ENCODE assay signal across 19 cellular contexts in the genomic region with DNA sequence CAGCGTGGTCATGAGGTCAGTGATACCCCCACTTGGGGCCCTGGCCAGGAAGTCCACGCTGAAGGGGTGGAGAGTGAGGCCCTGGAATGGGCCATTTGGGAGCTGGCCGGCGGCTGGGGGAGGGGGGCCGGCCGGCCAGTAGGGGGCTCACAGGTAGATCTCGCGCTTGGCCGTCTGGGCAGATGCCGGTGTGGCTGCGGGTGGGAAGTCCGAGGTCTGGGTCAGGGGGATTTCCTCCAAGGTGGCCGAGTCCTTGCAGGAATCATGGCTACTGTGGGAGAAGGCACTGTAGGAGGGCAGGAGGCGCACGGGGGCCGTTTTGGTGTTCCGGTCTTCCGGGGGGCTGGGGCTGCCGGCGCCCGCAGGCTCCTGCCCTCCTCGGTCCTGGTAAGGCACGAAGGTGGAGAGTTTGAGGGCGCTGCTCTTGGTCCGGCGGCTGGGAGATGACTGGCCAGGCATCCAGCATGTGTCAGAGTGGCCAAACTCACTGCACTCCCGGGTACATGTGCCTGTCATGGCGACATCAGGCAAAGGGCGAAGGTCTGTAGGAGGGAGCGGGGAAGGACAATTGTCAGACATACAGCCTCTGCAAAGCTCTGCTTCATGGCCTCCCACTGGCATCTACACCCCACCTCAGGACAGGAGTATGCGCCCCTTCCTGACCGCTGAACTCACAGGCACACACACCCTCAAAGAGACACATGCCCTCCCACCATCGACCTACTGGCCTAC. TPM values are rescaled to one million over a fixed set of nuclear protein-coding genes. Genes with fewer than 3 reads are reported as not detected.
"Had no signal": no experiment of that assay in that cellular context is flagged by ENCODE, and none has a peak within 500 bp of the region (broad histone marks: within the 10 kb centered on the region; RNA-seq: fewer than 3 reads in every experiment).

No MANE protein-coding gene starts in this region.

- H3K4me3 ChIP-seq: cardiac muscle cell, hepatocyte, left ventricle myocardium inferior, psoas muscle, skin epidermis, testis had no signal

- H3K4me2 ChIP-seq: hepatocyte had no signal

- H3K27ac ChIP-seq: cardiac muscle cell, foreskin keratinocyte, hepatocyte, psoas muscle, skin epidermis, testis had no signal

- H3K9me3 ChIP-seq: left ventricle myocardium inferior, psoas muscle, testis had no signal

- H3K36me3 Mint-ChIP-seq: activated CD8-positive, alpha-beta memory T cell treated with anti-CD3 and anti-CD28 coated beads, Interleukin-2, amount 10 ng/mL, durations not matched to agents 7 days and 5 days; activated naive CD8-positive, alpha-beta T cell had no signal

- H3K4me3 Mint-ChIP-seq: activated CD4-positive, alpha-beta memory T cell treated with anti-CD3 and anti-CD28 coated beads, Interleukin-2, amount 10 ng/mL, durations not matched to agents 7 days and 5 days; activated CD8-positive, alpha-beta memory T cell treated with anti-CD3 and anti-CD28 coated beads, Interleukin-2, amount 10 ng/mL, durations not matched to agents 7 days and 5 days; activated naive CD8-positive, alpha-beta T cell; nephron progenitor cell had no signal

- H3K4me1 ChIP-seq: psoas muscle had no signal

- H3K27ac Mint-ChIP-seq: activated CD4-positive, alpha-beta memory T cell treated with anti-CD3 and anti-CD28 coated beads, Interleukin-2, amount 10 ng/mL, durations not matched to agents 7 days and 5 days; activated CD8-positive, alpha-beta memory T cell treated with anti-CD3 and anti-CD28 coated beads, Interleukin-2, amount 10 ng/mL, durations not matched to agents 7 days and 5 days; activated naive CD8-positive, alpha-beta T cell; nephron progenitor cell had no signal

- H3K27me3 ChIP-seq: cardiac muscle cell, hepatocyte, testis had no signal

- H3K9me3 Mint-ChIP-seq: activated CD4-positive, alpha-beta memory T cell treated with anti-CD3 and anti-CD28 coated beads, Interleukin-2, amount 10 ng/mL, durations not matched to agents 7 days and 5 days; nephron progenitor cell had no signal

- ATAC-seq: activated CD8-positive, alpha-beta memory T cell treated with anti-CD3 and anti-CD28 coated beads, Interleukin-2, amount 10 ng/mL, durations not matched to agents 7 days and 5 days; foreskin keratinocyte; psoas muscle; right cardiac atrium had no signal

- H3K36me3 ChIP-seq: cardiac muscle cell had no signal

- DNase-seq: activated CD4-positive, alpha-beta memory T cell treated with anti-CD3 and anti-CD28 coated beads, Interleukin-2, amount 10 ng/mL, durations not matched to agents 7 days and 5 days; activated CD4-positive, alpha-beta T cell treated with anti-CD3 and anti-CD28 coated beads for 48 hours; activated CD4-positive, CD25-positive, alpha-beta regulatory T cell; activated CD8-positive, alpha-beta memory T cell treated with anti-CD3 and anti-CD28 coated beads, Interleukin-2, amount 10 ng/mL, durations not matched to agents 7 days and 5 days; amniotic stem cell; foreskin keratinocyte; left ventricle myocardium inferior; mammary epithelial cell; nephron progenitor cell; psoas muscle; right cardiac atrium; stimulated activated CD4-positive, alpha-beta T cell treated with anti-CD3 and anti-CD28 coated beads, Interleukin-4, amount 100 ng/mL, for 1 hour; T-helper 1 cell; T-helper 9 cell; testis had no signal

- H3K27me3 Mint-ChIP-seq: activated naive CD8-positive, alpha-beta T cell had no signal

- H2AFZ ChIP-seq: hepatocyte had no signal

- H3K79me2 ChIP-seq: hepatocyte had no signal

RNA-seq across cellular contexts. Expression of a gene that starts 24.1 kb away (rescaled TPM):
- total RNA-seq: activated CD4-positive, alpha-beta memory T cell treated with anti-CD3 and anti-CD28 coated beads, Interleukin-2, amount 10 ng/mL, durations not matched to agents 7 days and 5 days; activated CD8-positive, alpha-beta memory T cell treated with anti-CD3 and anti-CD28 coated beads, Interleukin-2, amount 10 ng/mL, durations not matched to agents 7 days and 5 days had no signal
